ENCODE assay signal across 14 cellular contexts in the genomic region with DNA sequence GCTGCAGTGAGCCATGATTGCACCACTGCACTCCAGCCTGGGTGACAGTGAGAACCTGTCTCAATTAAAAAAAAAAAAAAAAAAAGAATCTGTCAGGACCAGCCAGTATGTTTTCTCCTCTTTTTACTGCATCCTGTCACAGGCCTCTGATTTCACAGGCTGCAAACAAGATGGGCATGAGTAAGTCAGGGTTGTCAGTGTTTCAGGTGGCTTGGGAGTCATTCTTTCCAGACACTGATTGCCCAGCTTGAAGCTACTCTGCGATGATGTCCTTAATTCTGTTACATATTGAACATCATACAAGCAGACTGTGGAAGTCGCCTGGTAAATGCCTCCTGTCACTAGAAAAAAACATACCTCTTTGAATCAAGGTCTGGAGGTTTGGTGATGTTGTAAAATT. TPM values are rescaled to one million over a fixed set of nuclear protein-coding genes. Genes with fewer than 3 reads are reported as not detected.
DNase-seq lines count a peak whose midpoint lies in the region; ATAC-seq lines count a peak whose summit lies in the region.
"Had no signal": no experiment of that assay in that cellular context is flagged by ENCODE, and none has a peak within 500 bp of the region (broad histone marks: within the 10 kb centered on the region; RNA-seq: fewer than 3 reads in every experiment).

No MANE protein-coding gene starts in this region.

- intact Hi-C loops in activated CD4-positive, alpha-beta T cell treated with anti-CD3 and anti-CD28 coated beads for 36 hours (cut with DNase I, micrococcal nuclease): no loop called here
- intact Hi-C loops in activated naive CD4-positive, alpha-beta T cell treated with anti-CD3 and anti-CD28 coated beads for 36 hours (cut with micrococcal nuclease): no loop called here

- H3K27ac Mint-ChIP-seq in activated CD4-positive, alpha-beta T cell treated with anti-CD3 and anti-CD28 coated beads for 36 hours: peak overlapping the region; percentile 38
- peak overlapping the region; percentile 33 for H3K27ac Mint-ChIP-seq in activated naive CD4-positive, alpha-beta T cell treated with anti-CD3 and anti-CD28 coated beads for 36 hours
- H3K27ac Mint-ChIP-seq in activated naive CD8-positive, alpha-beta T cell treated with anti-CD3 and anti-CD28 coated beads, Interleukin-2, amount 50 U/mL, for 24 hours: no peak overlapping the region
- H3K27ac Mint-ChIP-seq: CD4-positive, alpha-beta T cell; GM23338; HFFc6 had no signal

- POLR2A ChIA-PET in activated CD4-positive, alpha-beta T cell treated with anti-CD3 and anti-CD28 coated beads for 36 hours (lab: Charles Lee): no interaction called here

- no peaks in the 10 kb centered on the region for H3K9me3 Mint-ChIP-seq in activated CD4-positive, alpha-beta T cell treated with anti-CD3 and anti-CD28 coated beads for 36 hours (ENCODE audit: low read depth)
- no peaks in the 10 kb centered on the region for H3K9me3 Mint-ChIP-seq in activated naive CD4-positive, alpha-beta T cell treated with anti-CD3 and anti-CD28 coated beads for 36 hours
- H3K9me3 Mint-ChIP-seq in activated naive CD8-positive, alpha-beta T cell treated with anti-CD3 and anti-CD28 coated beads, Interleukin-2, amount 50 U/mL, for 24 hours: no peaks in the 10 kb centered on the region
- H3K9me3 Mint-ChIP-seq: CD4-positive, alpha-beta T cell; GM23338; HFFc6 had no signal

- H3K4me1 Mint-ChIP-seq in activated CD4-positive, alpha-beta T cell treated with anti-CD3 and anti-CD28 coated beads for 36 hours: no peaks in the 10 kb centered on the region
- H3K4me1 Mint-ChIP-seq in activated naive CD4-positive, alpha-beta T cell treated with anti-CD3 and anti-CD28 coated beads for 36 hours (ENCODE audit: low read depth): no peaks in the 10 kb centered on the region
- peaks cover 2% of the 10 kb centered on the region for H3K4me1 Mint-ChIP-seq in activated naive CD8-positive, alpha-beta T cell treated with anti-CD3 and anti-CD28 coated beads, Interleukin-2, amount 50 U/mL, for 24 hours
- H3K4me1 Mint-ChIP-seq: GM23338 had no signal

- H3K36me3 Mint-ChIP-seq in activated CD4-positive, alpha-beta T cell treated with anti-CD3 and anti-CD28 coated beads for 36 hours (ENCODE audit: low read depth): peaks cover 33% of the 10 kb centered on the region
- H3K36me3 Mint-ChIP-seq in activated naive CD4-positive, alpha-beta T cell treated with anti-CD3 and anti-CD28 coated beads for 36 hours (ENCODE audit: low read depth): peaks cover 22% of the 10 kb centered on the region
- H3K36me3 Mint-ChIP-seq in activated naive CD8-positive, alpha-beta T cell treated with anti-CD3 and anti-CD28 coated beads, Interleukin-2, amount 50 U/mL, for 24 hours (ENCODE audit: low read depth): peaks cover 34% of the 10 kb centered on the region

- no peaks in the 10 kb centered on the region for H3K27me3 Mint-ChIP-seq in activated CD4-positive, alpha-beta T cell treated with anti-CD3 and anti-CD28 coated beads for 36 hours
- no peaks in the 10 kb centered on the region for H3K27me3 Mint-ChIP-seq in activated naive CD4-positive, alpha-beta T cell treated with anti-CD3 and anti-CD28 coated beads for 36 hours (ENCODE audit: low read depth)
- H3K27me3 Mint-ChIP-seq in activated naive CD8-positive, alpha-beta T cell treated with anti-CD3 and anti-CD28 coated beads, Interleukin-2, amount 50 U/mL, for 24 hours: no peaks in the 10 kb centered on the region
- H3K27me3 Mint-ChIP-seq: CD4-positive, alpha-beta T cell had no signal

- H3K4me3 Mint-ChIP-seq in activated CD4-positive, alpha-beta T cell treated with anti-CD3 and anti-CD28 coated beads for 36 hours: no peak overlapping the region
- H3K4me3 Mint-ChIP-seq in activated naive CD4-positive, alpha-beta T cell treated with anti-CD3 and anti-CD28 coated beads for 36 hours: no peak overlapping the region
- H3K4me3 Mint-ChIP-seq in activated naive CD8-positive, alpha-beta T cell treated with anti-CD3 and anti-CD28 coated beads, Interleukin-2, amount 50 U/mL, for 24 hours: no peak overlapping the region
- H3K4me3 Mint-ChIP-seq: CD4-positive, alpha-beta T cell; GM23338; HFFc6 had no signal

- CTCF ChIA-PET in activated CD4-positive, alpha-beta T cell treated with anti-CD3 and anti-CD28 coated beads for 36 hours (lab: Charles Lee): no interaction called here
- CTCF ChIA-PET in activated naive CD4-positive, alpha-beta T cell treated with anti-CD3 and anti-CD28 coated beads for 36 hours (lab: Charles Lee): interaction anchor here (0.6 to 0.9 kb wide), 2 partner anchors 10 to 186 kb away, joined by 3 read pairs; no protein-coding TSS in a partner anchor

- peak; percentile 76 for ATAC-seq in activated CD4-positive, alpha-beta T cell treated with anti-CD3 and anti-CD28 coated beads for 36 hours
- ATAC-seq in activated naive CD8-positive, alpha-beta T cell treated with anti-CD3 and anti-CD28 coated beads, Interleukin-2, amount 50 U/mL, for 24 hours: peak; percentile 63
- ATAC-seq in GM18870 (IDR thresholded peaks at IDR 0.05; ENCODE audit: unreplicated experiment): no peak
- ATAC-seq: A549, GM23338 had no signal

- DNase-seq in activated CD4-positive, alpha-beta T cell treated with anti-CD3 and anti-CD28 coated beads for 36 hours: no peak
- DNase-seq in activated CD4-positive, alpha-beta T cell treated with anti-CD3 and anti-CD28 coated beads, Interleukin-2, amount 50 U/mL, for 1 hour: no peak
- no peak for DNase-seq in activated naive CD4-positive, alpha-beta T cell treated with anti-CD3 and anti-CD28 coated beads for 36 hours
- DNase-seq in activated naive CD4-positive, alpha-beta T cell (lab: John Stamatoyannopoulos, UW): no peak
- no peak for DNase-seq in activated naive CD8-positive, alpha-beta T cell treated with anti-CD3 and anti-CD28 coated beads, Interleukin-2, amount 50 U/mL, for 24 hours
- no peak for DNase-seq in cerebellar nuclear complex (lab: John Stamatoyannopoulos, UW)
- DNase-seq: AML-193; Caco-2; CD4-positive, alpha-beta T cell; HCEC 1CT; HFFc6 had no signal

RNA-seq across cellular contexts. Expression of a gene that starts 18.8 kb away (rescaled TPM):
- total RNA-seq in activated CD4-positive, alpha-beta T cell treated with anti-CD3 and anti-CD28 coated beads for 36 hours: 10 to 100 TPM; 24.6 to 25.9 TPM
- 10 to 100 TPM; 24.0 to 24.6 TPM for total RNA-seq in activated naive CD4-positive, alpha-beta T cell treated with anti-CD3 and anti-CD28 coated beads for 36 hours

RNA-seq across cellular contexts. Expression of a gene that starts 44.3 kb away (rescaled TPM):
- 10 to 100 TPM; 49.9 to 50.8 TPM for total RNA-seq in activated CD4-positive, alpha-beta T cell treated with anti-CD3 and anti-CD28 coated beads for 36 hours
- total RNA-seq in activated naive CD4-positive, alpha-beta T cell treated with anti-CD3 and anti-CD28 coated beads for 36 hours: 10 to 100 TPM; 33.8 to 34.7 TPM

RNA-seq across cellular contexts. Expression of a gene that starts 58.6 kb away (rescaled TPM):
- not detected for total RNA-seq in activated CD4-positive, alpha-beta T cell treated with anti-CD3 and anti-CD28 coated beads for 36 hours
- total RNA-seq in activated naive CD4-positive, alpha-beta T cell treated with anti-CD3 and anti-CD28 coated beads for 36 hours: under 1 TPM in 1 of 2 experiments, not detected in 1; 0.05 TPM
- total RNA-seq: CD4-positive, alpha-beta T cell; HFFc6 had no signal
